8 cellular contexts compared by ENCODE assay signal in genomic region chr15:77959094-77959879, GRCh38.
DNase-seq lines count a peak whose midpoint lies in the region; ATAC-seq and TF ChIP-seq lines count a peak whose summit lies in the region.

No MANE protein-coding gene starts in this region.

- H3K4me3 ChIP-seq in cardiac fibroblast (replicated peaks in 1 of 2; ENCODE audit: low read depth in 2 of 2, low read length in 2 of 2) (peak overlapping the region in 1 of 2 donors; percentile 30), kidney epithelial cell (ENCODE audit: low read depth, low read length) (no peak overlapping the region)

- no peaks in the 10 kb centered on the region for H3K36me3 ChIP-seq in kidney epithelial cell (ENCODE audit: control insufficient read depth, insufficient read depth, low read length)

- no peaks in the 10 kb centered on the region for H3K36me3 Mint-ChIP-seq in WTC11

- peaks cover 14% of the 10 kb centered on the region for H3K4me1 Mint-ChIP-seq in WTC11

- CTCF ChIA-PET in HEK293T (lab: Yijun Ruan, JAX) (interaction anchor here (0.6 to 2.1 kb wide), 20 partner anchors 9 to 281 kb away, joined by 3 to 19 read pairs (median 3); no protein-coding TSS in a partner anchor), WTC11 (lab: Charles Lee) (interaction anchor here (0.6 to 2.4 kb wide), 37 partner anchors 12 to 360 kb away, joined by 3 to 50 read pairs (median 4); partner anchors contain the start of genes ACSBG1 and CIB2)

- H3K27ac Mint-ChIP-seq in WTC11: no peak overlapping the region

- H3K27me3 ChIP-seq in kidney epithelial cell (ENCODE audit: control insufficient read depth, insufficient read depth, low read length): peaks cover 3% of the 10 kb centered on the region

- H3K4me3 Mint-ChIP-seq in WTC11: no peak overlapping the region

- peak; percentile 90 for TF ChIP-seq CTCF in WTC11 (IDR thresholded peaks at IDR 0.05)
- peak; percentile 98 for TF ChIP-seq CTCF in cardiac fibroblast (IDR thresholded peaks at IDR 0.05; ENCODE audit: low read depth, low read length)
- TF ChIP-seq CTCF in kidney epithelial cell (IDR thresholded peaks at IDR 0.05; ENCODE audit: insufficient read depth, low read length, poor library complexity, severe bottlenecking): peak; percentile 96

- DNase-seq in EH (ENCODE audit: low read depth): peak; percentile 66
- peak; percentile 92 for DNase-seq in HEK293T (ENCODE audit: extremely low spot score)
- DNase-seq in NCI-H2107 (lab: John Stamatoyannopoulos, UW): peak; percentile 3
- DNase-seq in WTC11 (ENCODE audit: low spot score): peak; percentile 95
- DNase-seq in cardiac fibroblast (ENCODE audit: low read depth in 2 of 2): peak; percentile 68 to 71
- DNase-seq in kidney epithelial cell (ENCODE audit: low read depth): no peak
- peak; percentile 33 to 52 for DNase-seq in stimulated activated CD4-positive, alpha-beta T cell treated with anti-CD3 and anti-CD28 coated beads, Interleukin-1b, Interleukin-23, amount 100 ng/mL, for 1 hour (ENCODE audit: low read depth in 2 of 2)

- peaks cover 35% of the 10 kb centered on the region for H3K27me3 Mint-ChIP-seq in WTC11 (ENCODE audit: low read depth)

- peaks cover 24% of the 10 kb centered on the region for H3K9me3 Mint-ChIP-seq in WTC11

- ATAC-seq in WTC11 (peak; percentile 99), HG03520 (IDR thresholded peaks at IDR 0.05; ENCODE audit: unreplicated experiment) (no peak)

- POLR2A ChIA-PET in HEK293T (lab: Yijun Ruan, JAX) (interaction anchor here (1.1 to 1.7 kb wide), 2 partner anchors 190 to 340 kb away, joined by 3 to 4 read pairs; partner anchors contain the start of genes IDH3A and SKIC8), WTC11 (lab: Charles Lee) (interaction anchor here (1.0 kb wide), 1 partner anchor 94 kb away, joined by 3 read pairs; no protein-coding TSS in a partner anchor)

TF ChIP-seq in HEK293T, 16 proteins besides CTCF, POLR2A, EP300 and RAD21:
- TF ChIP-seq FOXA1 (IDR thresholded peaks at IDR 0.05): no peak
- TF ChIP-seq SP1 (IDR thresholded peaks at IDR 0.05): no peak
- TF ChIP-seq ZNF384 (IDR thresholded peaks at IDR 0.05): no peak
- peak; percentile 32; the same call in 1 of the 2 replicates for TF ChIP-seq ARNT (IDR thresholded peaks at IDR 0.05)
- 0 out of 2 replicates have a peak, but pooled peaks have one; percentile 26 for TF ChIP-seq L3MBTL2 (conservative IDR thresholded peaks at IDR 0.05)
- TF ChIP-seq NFRKB (IDR thresholded peaks at IDR 0.05): no peak
- TF ChIP-seq FOXK2 (IDR thresholded peaks at IDR 0.05): no peak
- TF ChIP-seq FOXM1 (IDR thresholded peaks at IDR 0.05; ENCODE audit: borderline replicate concordance): no peak

TF ChIP-seq in WTC11, 78 proteins besides CTCF, POLR2A, EP300 and RAD21:
- TF ChIP-seq NR3C1 (CRISPR knock-in tag; conservative IDR thresholded peaks at IDR 0.05; ENCODE audit: low read depth) (no peak), GTF2I (CRISPR knock-in tag; conservative IDR thresholded peaks at IDR 0.05) (no peak), JUN (CRISPR knock-in tag; IDR thresholded peaks at IDR 0.05) (no peak), PRDM15 (CRISPR knock-in tag; IDR thresholded peaks at IDR 0.05) (peak; percentile 9; the same call in 1 of the 2 replicates), FOXJ3 (CRISPR knock-in tag; IDR thresholded peaks at IDR 0.05; ENCODE audit: borderline replicate concordance) (no peak), MXD4 (CRISPR knock-in tag; IDR thresholded peaks at IDR 0.05; ENCODE audit: borderline replicate concordance) (no peak), TEAD4 (CRISPR knock-in tag; IDR thresholded peaks at IDR 0.05) (no peak), SP1 (CRISPR knock-in tag; conservative IDR thresholded peaks at IDR 0.05) (no peak)
